30 cellular contexts compared by ENCODE assay signal in genomic region chr9:86690034-86690433, GRCh38.
"Had no signal": no experiment of that assay in that cellular context is flagged by ENCODE, and none has a peak within 500 bp of the region (broad histone marks: within the 10 kb centered on the region; RNA-seq: fewer than 3 reads in every experiment).

No MANE protein-coding gene starts in this region.

- H3K36me3 Mint-ChIP-seq: naive thymus-derived CD4-positive, alpha-beta T cell; natural killer cell; stimulated activated effector memory CD8-positive, alpha-beta T cell treated with anti-CD3 and anti-CD28 coated beads, Interleukin-12 subunit alpha, Interleukin-12 subunit beta, amount 100 ng/mL, for 72 hours had no signal

- H3K36me3 ChIP-seq: ovary, right lobe of liver, sigmoid colon, spleen, stomach, thoracic aorta, thyroid gland, tibial nerve, upper lobe of left lung, vagina had no signal

- H2AFZ ChIP-seq: parathyroid adenoma had no signal

- H3K4me1 Mint-ChIP-seq: naive thymus-derived CD4-positive, alpha-beta T cell; natural killer cell; neural crest cell; stimulated activated effector memory CD8-positive, alpha-beta T cell treated with anti-CD3 and anti-CD28 coated beads, Interleukin-12 subunit alpha, Interleukin-12 subunit beta, amount 100 ng/mL, for 72 hours had no signal

- FAIRE-seq: small intestine, urothelium cell line had no signal

- H3K9ac ChIP-seq: parathyroid adenoma had no signal

- H3K27ac Mint-ChIP-seq: naive thymus-derived CD4-positive, alpha-beta T cell; natural killer cell; nephron progenitor cell; progenitor cell of endocrine pancreas; stimulated activated effector memory CD8-positive, alpha-beta T cell treated with anti-CD3 and anti-CD28 coated beads, Interleukin-12 subunit alpha, Interleukin-12 subunit beta, amount 100 ng/mL, for 72 hours; stimulated activated naive CD8-positive, alpha-beta T cell treated with anti-CD3 and anti-CD28 coated beads, Interleukin-15, Interleukin-2, amounts not matched to agents 100 ng/mL and 50 ng/mL, for 24 hours had no signal

- H3K27ac ChIP-seq: ovary, parathyroid adenoma, psoas muscle, right lobe of liver, sigmoid colon, spleen, stomach, thoracic aorta, thyroid gland, tibial nerve, upper lobe of left lung, vagina had no signal

- H3K27me3 ChIP-seq: sigmoid colon, spleen, stomach, thyroid gland, tibial nerve, upper lobe of left lung, vagina had no signal

- ATAC-seq: naive thymus-derived CD4-positive, alpha-beta T cell; natural killer cell; psoas muscle; right cardiac atrium; right lobe of liver; stimulated activated effector memory CD8-positive, alpha-beta T cell treated with anti-CD3 and anti-CD28 coated beads, Interleukin-12 subunit alpha, Interleukin-12 subunit beta, amount 100 ng/mL, for 72 hours had no signal

- H3K79me2 ChIP-seq: parathyroid adenoma had no signal

- DNase-seq: naive thymus-derived CD4-positive, alpha-beta T cell; natural killer cell; nephron progenitor cell; occipital lobe; ovary; posterior cingulate gyrus; psoas muscle; right cardiac atrium; right lobe of liver; sigmoid colon; small intestine; spleen; stimulated activated CD4-positive, alpha-beta T cell treated with anti-CD3 and anti-CD28 coated beads, Interleukin-12 subunit alpha, Interleukin-12 subunit beta, amount 100 ng/mL, for 4 hours; stimulated activated CD4-positive, alpha-beta T cell treated with anti-CD3 and anti-CD28 coated beads, Interleukin-1b, Interleukin-23, amount 100 ng/mL, for 48 hours; stimulated activated CD4-positive, alpha-beta T cell treated with anti-CD3 and anti-CD28 coated beads, Interleukin-2, amount 100 ng/mL, for 48 hours; stimulated activated CD4-positive, alpha-beta T cell treated with anti-CD3 and anti-CD28 coated beads, Interleukin-4, amount 100 ng/mL, for 24 hours; stimulated activated naive CD4-positive, alpha-beta T cell; stomach; thyroid gland; trophoblast cell; upper lobe of left lung had no signal

- H3K4me3 Mint-ChIP-seq: naive thymus-derived CD4-positive, alpha-beta T cell; natural killer cell; nephron progenitor cell; neural crest cell; stimulated activated effector memory CD8-positive, alpha-beta T cell treated with anti-CD3 and anti-CD28 coated beads, Interleukin-12 subunit alpha, Interleukin-12 subunit beta, amount 100 ng/mL, for 72 hours; stimulated activated naive CD8-positive, alpha-beta T cell treated with anti-CD3 and anti-CD28 coated beads, Interleukin-15, Interleukin-2, amounts not matched to agents 100 ng/mL and 50 ng/mL, for 24 hours had no signal

- H3K4me1 ChIP-seq: parathyroid adenoma, psoas muscle, right lobe of liver, spleen, stomach, thyroid gland, tibial nerve, upper lobe of left lung, vagina had no signal

- H3K4me3 ChIP-seq: ovary, psoas muscle, right lobe of liver, sigmoid colon, spleen, stomach, thoracic aorta, thyroid gland, tibial nerve, upper lobe of left lung, vagina had no signal

- H3K9me3 ChIP-seq: ovary, psoas muscle, right lobe of liver, sigmoid colon, spleen, stomach, thoracic aorta, thyroid gland, tibial nerve, upper lobe of left lung, vagina had no signal

- H3K9me3 Mint-ChIP-seq: natural killer cell; neural crest cell; stimulated activated effector memory CD8-positive, alpha-beta T cell treated with anti-CD3 and anti-CD28 coated beads, Interleukin-12 subunit alpha, Interleukin-12 subunit beta, amount 100 ng/mL, for 72 hours; stimulated activated naive CD8-positive, alpha-beta T cell treated with anti-CD3 and anti-CD28 coated beads, Interleukin-15, Interleukin-2, amounts not matched to agents 100 ng/mL and 50 ng/mL, for 24 hours had no signal
